ENCODE assay signal across 9 cellular contexts in genomic region chr7:54705436-54705835, GRCh38. TPM values are rescaled to one million over a fixed set of nuclear protein-coding genes. Genes with fewer than 3 reads are reported as not detected.
DNase-seq lines count a peak whose midpoint lies in the region; ATAC-seq and TF ChIP-seq lines count a peak whose summit lies in the region.
"Had no signal": no experiment of that assay in that cellular context is flagged by ENCODE, and none has a peak within 500 bp of the region (broad histone marks: within the 10 kb centered on the region; RNA-seq: fewer than 3 reads in every experiment).

No MANE protein-coding gene starts in this region.

- no peaks in the 10 kb centered on the region for H3K27me3 ChIP-seq in MG63
- no peaks in the 10 kb centered on the region for H3K27me3 ChIP-seq in neural progenitor cell
- H3K27me3 ChIP-seq in dorsolateral prefrontal cortex, result no peaks in the 10 kb centered on the region

- intact Hi-C loops in dorsolateral prefrontal cortex (cut with DNase I), result no loop called here

- H3K4me3 Mint-ChIP-seq in neural progenitor cell, result no peak overlapping the region
- H3K4me3 Mint-ChIP-seq: activated naive CD4-positive, alpha-beta T cell treated with anti-CD3 and anti-CD28 coated beads, Interleukin-2, amount 50 U/mL, for 24 hours; naive thymus-derived CD8-positive, alpha-beta T cell had no signal

- H4K20me1 ChIP-seq in neural progenitor cell (ENCODE audit: low read depth), result no peaks in the 10 kb centered on the region

- peaks cover 2% of the 10 kb centered on the region for H3K27me3 Mint-ChIP-seq in neural progenitor cell (ENCODE audit: insufficient read depth, low read depth)
- H3K27me3 Mint-ChIP-seq: activated naive CD4-positive, alpha-beta T cell treated with anti-CD3 and anti-CD28 coated beads, Interleukin-2, amount 50 U/mL, for 24 hours had no signal

- H3K36me3 Mint-ChIP-seq in neural progenitor cell, result peaks cover 2% of the 10 kb centered on the region
- H3K36me3 Mint-ChIP-seq: activated naive CD4-positive, alpha-beta T cell treated with anti-CD3 and anti-CD28 coated beads, Interleukin-2, amount 50 U/mL, for 24 hours had no signal

- H3K9me3 Mint-ChIP-seq in neural progenitor cell, result peaks cover 36% of the 10 kb centered on the region

- no peaks in the 10 kb centered on the region for H3K79me2 ChIP-seq in neural progenitor cell (ENCODE audit: low read depth)

- H3K4me1 ChIP-seq in neural progenitor cell, result no peaks in the 10 kb centered on the region

- H3K27ac Mint-ChIP-seq in neural progenitor cell, result peak overlapping the region; percentile 34
- H3K27ac Mint-ChIP-seq: activated naive CD4-positive, alpha-beta T cell treated with anti-CD3 and anti-CD28 coated beads, Interleukin-2, amount 50 U/mL, for 24 hours; naive thymus-derived CD8-positive, alpha-beta T cell had no signal

- no peak overlapping the region for H3K4me2 ChIP-seq in neural progenitor cell

- in situ Hi-C loops in astrocyte of the cerebellum (cut with HindIII; ENCODE audit: low sequenced_read_pairs), result no loop called here

- peaks cover 6% of the 10 kb centered on the region for H3K4me1 Mint-ChIP-seq in neural progenitor cell
- H3K4me1 Mint-ChIP-seq: activated naive CD4-positive, alpha-beta T cell treated with anti-CD3 and anti-CD28 coated beads, Interleukin-2, amount 50 U/mL, for 24 hours; naive thymus-derived CD8-positive, alpha-beta T cell had no signal

- H3F3A ChIP-seq in neural progenitor cell (ENCODE audit: low read depth), result no peaks in the 10 kb centered on the region

- ATAC-seq in GM18858 (IDR thresholded peaks at IDR 0.05; ENCODE audit: unreplicated experiment), result peak; percentile 68
- ATAC-seq: naive thymus-derived CD8-positive, alpha-beta T cell had no signal

- H3K9ac ChIP-seq in neural progenitor cell, result no peak overlapping the region

- H3K27ac ChIP-seq in neural progenitor cell, result no peak overlapping the region
- H3K27ac ChIP-seq in dorsolateral prefrontal cortex, result no peak overlapping the region

- no peak overlapping the region for H3K4me3 ChIP-seq in MG63
- no peak overlapping the region for H3K4me3 ChIP-seq in astrocyte of the cerebellum (ENCODE audit: low read depth, low read length)
- no peak overlapping the region for H3K4me3 ChIP-seq in neural progenitor cell
- H3K4me3 ChIP-seq in dorsolateral prefrontal cortex, result no peak overlapping the region

- DNase-seq in MG63 (peak; percentile 70), astrocyte of the cerebellum (ENCODE audit: low read depth) (peak; percentile 28), neural progenitor cell (ENCODE audit: low spot score) (no peak), midbrain (lab: John Stamatoyannopoulos, UW) (no peak), dorsolateral prefrontal cortex (no peak)
- DNase-seq in central memory CD4-positive, alpha-beta T cell, result no peak
- DNase-seq: naive thymus-derived CD8-positive, alpha-beta T cell had no signal

- H3K9me3 ChIP-seq in MG63 (no peaks in the 10 kb centered on the region), neural progenitor cell (ENCODE audit: low read depth) (no peaks in the 10 kb centered on the region)

- H3K36me3 ChIP-seq in MG63 (no peaks in the 10 kb centered on the region), neural progenitor cell (no peaks in the 10 kb centered on the region)

- TF ChIP-seq CTCF in astrocyte of the cerebellum (IDR thresholded peaks at IDR 0.05; ENCODE audit: low read depth, low read length, missing control alignments) (peak; percentile 3), neural progenitor cell (IDR thresholded peaks at IDR 0.05) (no peak), dorsolateral prefrontal cortex (IDR thresholded peaks at IDR 0.05 in 54 of 56, conservative IDR thresholded peaks at IDR 0.05 in 2 of 56; ENCODE audit: low read depth in 1 of 56, partially characterized antibody in 56 of 56) (no peak)

- no peak overlapping the region for H2AFZ ChIP-seq in neural progenitor cell (replicated peaks)

RNA-seq across cellular contexts. Expression of gene SEC61G, which starts 53.6 kb away (rescaled TPM):
- 379 and 1,484 TPM in 2 replicates for total RNA-seq in MG63 (2014; rRNA removed; shearing (Covaris generic); ENCODE audit: low replicate concordance)
- total RNA-seq in neural progenitor cell (ENCODE audit: low replicate concordance), result 516 and 966 TPM in 2 replicates
- 10 to 100 TPM; 21.1 to 66.9 (median 42.4) TPM for total RNA-seq in dorsolateral prefrontal cortex

Comparison
In these comparisons a context has a peak if more than half of its experiments do, and no peak if none do; other contexts are left out.
1. DNase-seq: peak in MG63 (single experiment) and astrocyte of the cerebellum (single experiment); none in neural progenitor cell (single experiment), midbrain (single experiment), dorsolateral prefrontal cortex (0 of 10) and central memory CD4-positive, alpha-beta T cell (single experiment).